ENCODE assay signal across 20 cellular contexts in the genomic region with DNA sequence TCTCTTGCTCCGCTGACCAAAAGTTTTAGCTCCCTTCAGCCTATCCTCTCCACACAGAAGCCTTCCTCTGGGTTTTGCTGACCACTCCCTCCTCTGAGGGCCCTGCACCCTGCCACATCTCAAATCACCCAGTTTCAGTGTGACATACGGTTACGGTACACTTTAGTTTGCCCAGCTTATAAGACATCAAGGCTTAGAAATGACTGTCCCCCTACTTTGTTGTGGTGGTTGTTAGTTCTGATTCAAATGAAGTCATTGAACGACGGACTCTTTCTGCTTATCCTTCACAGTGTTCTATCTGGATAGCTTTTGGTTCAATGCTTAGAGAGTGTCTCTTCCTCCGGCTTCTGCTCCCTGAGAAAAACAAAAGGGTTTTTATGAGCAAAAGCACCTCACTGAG.
"Had no signal": no experiment of that assay in that cellular context is flagged by ENCODE, and none has a peak within 500 bp of the region (broad histone marks: within the 10 kb centered on the region; RNA-seq: fewer than 3 reads in every experiment).

No MANE protein-coding gene starts in this region.

- H3K4me3 Mint-ChIP-seq: activated naive CD8-positive, alpha-beta T cell treated with anti-CD3 and anti-CD28 coated beads, Interleukin-2, amount 50 U/mL, for 24 hours; nephron; T-helper 17 cell had no signal

- DNase-seq: activated CD4-positive, CD25-positive, alpha-beta regulatory T cell treated with anti-CD3 and anti-CD28 coated beads, Interleukin-2, amount 50 U/mL, for 72 hours; activated gamma-delta T cell treated with Interleukin-2 at 50 U/mL for 16 hours; activated naive CD4-positive, alpha-beta T cell treated with anti-CD3 and anti-CD28 coated beads, Interleukin-2, amount 50 U/mL, for 16 hours; activated naive CD8-positive, alpha-beta T cell treated with anti-CD3 and anti-CD28 coated beads, Interleukin-2, amount 50 U/mL, for 24 hours; activated T-cell treated with anti-CD3 and anti-CD28 coated beads for 4 hours; amygdala; central memory CD4-positive, alpha-beta T cell; head of caudate nucleus; hippocampal formation; left colon; mammary epithelial cell; right lobe of liver; stimulated activated CD4-positive, alpha-beta T cell treated with anti-CD3 and anti-CD28 coated beads, Interleukin-2, amount 100 ng/mL, for 48 hours; stomach; SW 1271; T-helper 17 cell; T1000; thyroid gland; upper lobe of left lung had no signal

- H3K4me1 Mint-ChIP-seq: activated naive CD8-positive, alpha-beta T cell treated with anti-CD3 and anti-CD28 coated beads, Interleukin-2, amount 50 U/mL, for 24 hours had no signal

- ATAC-seq: activated naive CD8-positive, alpha-beta T cell treated with anti-CD3 and anti-CD28 coated beads, Interleukin-2, amount 50 U/mL, for 24 hours; left colon; right lobe of liver; T-helper 17 cell had no signal

- H3K9me3 Mint-ChIP-seq: activated naive CD8-positive, alpha-beta T cell treated with anti-CD3 and anti-CD28 coated beads, Interleukin-2, amount 50 U/mL, for 24 hours had no signal

- H3K27ac Mint-ChIP-seq: activated naive CD8-positive, alpha-beta T cell treated with anti-CD3 and anti-CD28 coated beads, Interleukin-2, amount 50 U/mL, for 24 hours; nephron; T-helper 17 cell had no signal
